ENCODE assay signal across 18 cellular contexts in the genomic region with DNA sequence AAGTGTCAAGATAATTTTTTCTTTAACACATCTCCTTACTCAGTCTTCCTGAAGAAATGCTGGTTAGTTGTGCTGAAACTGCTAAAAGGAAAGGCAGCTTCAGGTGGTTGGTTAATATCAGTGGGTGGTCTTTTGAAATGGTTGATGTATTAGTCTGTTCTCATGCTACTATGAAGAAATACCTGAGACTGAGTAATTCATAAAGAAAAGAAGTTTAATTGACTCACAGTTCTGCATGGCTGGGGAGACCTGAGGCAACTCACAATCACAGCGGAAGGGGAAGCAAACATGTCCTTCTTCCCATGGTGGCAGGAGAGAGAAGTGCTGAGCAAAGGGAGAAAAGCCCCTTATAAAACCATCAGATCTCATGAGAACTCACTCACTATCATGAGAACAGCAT.
DNase-seq lines count a peak whose midpoint lies in the region; ATAC-seq and TF ChIP-seq lines count a peak whose summit lies in the region.
"Had no signal": no experiment of that assay in that cellular context is flagged by ENCODE, and none has a peak within 500 bp of the region (broad histone marks: within the 10 kb centered on the region; RNA-seq: fewer than 3 reads in every experiment).

No MANE protein-coding gene starts in this region.

- ATAC-seq in GM23338, result no peak
- ATAC-seq: GM12878 had no signal

- peaks cover 9% of the 10 kb centered on the region for H3K4me1 Mint-ChIP-seq in GM23338
- no peaks in the 10 kb centered on the region for H3K4me1 Mint-ChIP-seq in type B pancreatic cell (ENCODE audit: unreplicated experiment)
- H3K4me1 Mint-ChIP-seq: CD14-positive monocyte; CD4-positive, alpha-beta memory T cell had no signal

- intact Hi-C loops in stomach (cut with DNase I; ENCODE audit: low total_unique reads) (no loop called here), spleen (cut with DNase I; ENCODE audit: low total_unique reads) (no loop called here)

- H3K9me2 ChIP-seq in GM23338 (ENCODE audit: insufficient read depth), result no peaks in the 10 kb centered on the region

- H3K4me3 Mint-ChIP-seq in GM23338 (no peak overlapping the region), type B pancreatic cell (no peak overlapping the region)
- H3K4me3 Mint-ChIP-seq: CD14-positive monocyte; CD4-positive, alpha-beta memory T cell had no signal

- H3K27me3 Mint-ChIP-seq in GM23338 (ENCODE audit: insufficient read depth, low read depth, poor library complexity) (peaks cover 12% of the 10 kb centered on the region), type B pancreatic cell (peaks cover 6% of the 10 kb centered on the region)
- H3K27me3 Mint-ChIP-seq: CD4-positive, alpha-beta memory T cell had no signal

- H3K36me3 Mint-ChIP-seq in GM23338 (ENCODE audit: low read depth) (peaks cover 5% of the 10 kb centered on the region; the same call in 1 of the 3 replicates), type B pancreatic cell (no peaks in the 10 kb centered on the region)
- H3K36me3 Mint-ChIP-seq: CD14-positive monocyte; CD4-positive, alpha-beta memory T cell had no signal

- 92 to 100% (median 100%) methylated on average over 1 of the region's 1 CpG for WGBS in stomach, 5 donors
- 83 to 100% (median 90%) methylated on average over 1 of the region's 1 CpG for WGBS in spleen, 5 donors

- no peak overlapping the region for H3K4me2 ChIP-seq in GM23338
- H3K4me2 ChIP-seq: BLaER1 had no signal

- no peak for TF ChIP-seq POLR2A in stomach (IDR thresholded peaks at IDR 0.05)
- TF ChIP-seq POLR2A in spleen (IDR thresholded peaks at IDR 0.05), result no peak

- H3K4me3 ChIP-seq in GM23338 (no peak overlapping the region), stomach (no peak overlapping the region), spleen (no peak overlapping the region)
- H3K4me3 ChIP-seq: BLaER1, GM12878, HAP-1 had no signal

- H3K4me1 ChIP-seq in GM23338 (ENCODE audit: insufficient read depth) (peaks cover 7% of the 10 kb centered on the region), stomach (no peaks in the 10 kb centered on the region), spleen (no peaks in the 10 kb centered on the region)
- H3K4me1 ChIP-seq: BLaER1 had no signal

- TF ChIP-seq CTCF in GM23338 (conservative IDR thresholded peaks at IDR 0.05; ENCODE audit: low read depth in 2 of 2), result no peak
- TF ChIP-seq CTCF in type B pancreatic cell (conservative IDR thresholded peaks at IDR 0.05), result no peak
- no peak for TF ChIP-seq CTCF in stomach (IDR thresholded peaks at IDR 0.05)
- no peak for TF ChIP-seq CTCF in spleen (IDR thresholded peaks at IDR 0.05 in 8 of 11, conservative IDR thresholded peaks at IDR 0.05 in 3 of 11)

- H4K20me1 ChIP-seq in GM23338 (replicated peaks; ENCODE audit: insufficient read depth), result no peaks in the 10 kb centered on the region
- H4K20me1 ChIP-seq: BLaER1 had no signal

- H3K27ac ChIP-seq in GM23338 (ENCODE audit: low read depth), result no peak overlapping the region
- peak overlapping the region; percentile 8 for H3K27ac ChIP-seq in epithelial cell of prostate
- H3K27ac ChIP-seq in stomach, result no peak overlapping the region
- no peak overlapping the region for H3K27ac ChIP-seq in spleen
- H3K27ac ChIP-seq: BLaER1, HL-60 had no signal

- H3F3A ChIP-seq in GM23338 (replicated peaks; ENCODE audit: low read depth), result no peaks in the 10 kb centered on the region

- peak overlapping the region; percentile 53; the same call in 1 of the 2 replicates for H2AFZ ChIP-seq in GM23338

- no peaks in the 10 kb centered on the region for H3K27me3 ChIP-seq in GM23338 (ENCODE audit: insufficient read depth)
- no peaks in the 10 kb centered on the region for H3K27me3 ChIP-seq in stomach
- H3K27me3 ChIP-seq in spleen (replicated peaks in 1 of 7), result no peaks in the 10 kb centered on the region
- H3K27me3 ChIP-seq: BLaER1 had no signal

- H3K27ac Mint-ChIP-seq in GM23338 (no peak overlapping the region), type B pancreatic cell (peak overlapping the region; percentile 70)
- H3K27ac Mint-ChIP-seq: CD4-positive, alpha-beta memory T cell had no signal

- TF ChIP-seq EP300 in stomach (IDR thresholded peaks at IDR 0.05), result no peak

- H3K9me3 Mint-ChIP-seq in GM23338 (peaks cover 6% of the 10 kb centered on the region; the same call in 1 of the 3 replicates), type B pancreatic cell (no peaks in the 10 kb centered on the region)
- H3K9me3 Mint-ChIP-seq: CD14-positive monocyte had no signal

- DNase-seq in GM23338 (ENCODE audit: low spot score), result no peak
- no peak for DNase-seq in epithelial cell of prostate (ENCODE audit: low read depth, low spot score)
- DNase-seq in kidney tubule cell (ENCODE audit: low spot score), result peak; percentile 75
- no peak for DNase-seq in type B pancreatic cell (ENCODE audit: extremely low spot score, unreplicated experiment)
- no peak for DNase-seq in stomach
- DNase-seq in spleen, result no peak
- DNase-seq in GOT3 (lab: John Stamatoyannopoulos, UW), result no peak
- DNase-seq: 8988T; CD4-positive, alpha-beta memory T cell; DMS 273 treated with DMSO at 0.1 percent for 48 hours; DMS53; DND-41; EL had no signal

- no peaks in the 10 kb centered on the region for H3K36me3 ChIP-seq in GM23338 (ENCODE audit: insufficient read depth)
- no peaks in the 10 kb centered on the region for H3K36me3 ChIP-seq in stomach
- H3K36me3 ChIP-seq in spleen, result no peaks in the 10 kb centered on the region
- H3K36me3 ChIP-seq: BLaER1, HAP-1 had no signal

- H3K79me2 ChIP-seq in GM23338 (replicated peaks; ENCODE audit: insufficient read depth), result no peaks in the 10 kb centered on the region

- H3K9me3 ChIP-seq in stomach (no peaks in the 10 kb centered on the region), spleen (no peaks in the 10 kb centered on the region)
- H3K9me3 ChIP-seq: BLaER1, HAP-1 had no signal

TF ChIP-seq in GM23338, 12 proteins besides CTCF, POLR2A, EP300 and RAD21 (continues in another document):
- no peak for TF ChIP-seq JUNB (IDR thresholded peaks at IDR 0.05; ENCODE audit: unreplicated experiment)
- TF ChIP-seq, protein P1, sequence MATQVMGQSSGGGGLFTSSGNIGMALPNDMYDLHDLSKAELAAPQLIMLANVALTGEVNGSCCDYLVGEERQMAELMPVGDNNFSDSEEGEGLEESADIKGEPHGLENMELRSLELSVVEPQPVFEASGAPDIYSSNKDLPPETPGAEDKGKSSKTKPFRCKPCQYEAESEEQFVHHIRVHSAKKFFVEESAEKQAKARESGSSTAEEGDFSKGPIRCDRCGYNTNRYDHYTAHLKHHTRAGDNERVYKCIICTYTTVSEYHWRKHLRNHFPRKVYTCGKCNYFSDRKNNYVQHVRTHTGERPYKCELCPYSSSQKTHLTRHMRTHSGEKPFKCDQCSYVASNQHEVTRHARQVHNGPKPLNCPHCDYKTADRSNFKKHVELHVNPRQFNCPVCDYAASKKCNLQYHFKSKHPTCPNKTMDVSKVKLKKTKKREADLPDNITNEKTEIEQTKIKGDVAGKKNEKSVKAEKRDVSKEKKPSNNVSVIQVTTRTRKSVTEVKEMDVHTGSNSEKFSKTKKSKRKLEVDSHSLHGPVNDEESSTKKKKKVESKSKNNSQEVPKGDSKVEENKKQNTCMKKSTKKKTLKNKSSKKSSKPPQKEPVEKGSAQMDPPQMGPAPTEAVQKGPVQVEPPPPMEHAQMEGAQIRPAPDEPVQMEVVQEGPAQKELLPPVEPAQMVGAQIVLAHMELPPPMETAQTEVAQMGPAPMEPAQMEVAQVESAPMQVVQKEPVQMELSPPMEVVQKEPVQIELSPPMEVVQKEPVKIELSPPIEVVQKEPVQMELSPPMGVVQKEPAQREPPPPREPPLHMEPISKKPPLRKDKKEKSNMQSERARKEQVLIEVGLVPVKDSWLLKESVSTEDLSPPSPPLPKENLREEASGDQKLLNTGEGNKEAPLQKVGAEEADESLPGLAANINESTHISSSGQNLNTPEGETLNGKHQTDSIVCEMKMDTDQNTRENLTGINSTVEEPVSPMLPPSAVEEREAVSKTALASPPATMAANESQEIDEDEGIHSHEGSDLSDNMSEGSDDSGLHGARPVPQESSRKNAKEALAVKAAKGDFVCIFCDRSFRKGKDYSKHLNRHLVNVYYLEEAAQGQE (IDR thresholded peaks at IDR 0.05; ENCODE audit: unreplicated experiment), result no peak
- TF ChIP-seq, protein P2, sequence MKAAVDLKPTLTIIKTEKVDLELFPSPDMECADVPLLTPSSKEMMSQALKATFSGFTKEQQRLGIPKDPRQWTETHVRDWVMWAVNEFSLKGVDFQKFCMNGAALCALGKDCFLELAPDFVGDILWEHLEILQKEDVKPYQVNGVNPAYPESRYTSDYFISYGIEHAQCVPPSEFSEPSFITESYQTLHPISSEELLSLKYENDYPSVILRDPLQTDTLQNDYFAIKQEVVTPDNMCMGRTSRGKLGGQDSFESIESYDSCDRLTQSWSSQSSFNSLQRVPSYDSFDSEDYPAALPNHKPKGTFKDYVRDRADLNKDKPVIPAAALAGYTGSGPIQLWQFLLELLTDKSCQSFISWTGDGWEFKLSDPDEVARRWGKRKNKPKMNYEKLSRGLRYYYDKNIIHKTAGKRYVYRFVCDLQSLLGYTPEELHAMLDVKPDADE (IDR thresholded peaks at IDR 0.05), result no peak
